Comparison of ENCODE assay signal across 24 cellular contexts in the genomic region with DNA sequence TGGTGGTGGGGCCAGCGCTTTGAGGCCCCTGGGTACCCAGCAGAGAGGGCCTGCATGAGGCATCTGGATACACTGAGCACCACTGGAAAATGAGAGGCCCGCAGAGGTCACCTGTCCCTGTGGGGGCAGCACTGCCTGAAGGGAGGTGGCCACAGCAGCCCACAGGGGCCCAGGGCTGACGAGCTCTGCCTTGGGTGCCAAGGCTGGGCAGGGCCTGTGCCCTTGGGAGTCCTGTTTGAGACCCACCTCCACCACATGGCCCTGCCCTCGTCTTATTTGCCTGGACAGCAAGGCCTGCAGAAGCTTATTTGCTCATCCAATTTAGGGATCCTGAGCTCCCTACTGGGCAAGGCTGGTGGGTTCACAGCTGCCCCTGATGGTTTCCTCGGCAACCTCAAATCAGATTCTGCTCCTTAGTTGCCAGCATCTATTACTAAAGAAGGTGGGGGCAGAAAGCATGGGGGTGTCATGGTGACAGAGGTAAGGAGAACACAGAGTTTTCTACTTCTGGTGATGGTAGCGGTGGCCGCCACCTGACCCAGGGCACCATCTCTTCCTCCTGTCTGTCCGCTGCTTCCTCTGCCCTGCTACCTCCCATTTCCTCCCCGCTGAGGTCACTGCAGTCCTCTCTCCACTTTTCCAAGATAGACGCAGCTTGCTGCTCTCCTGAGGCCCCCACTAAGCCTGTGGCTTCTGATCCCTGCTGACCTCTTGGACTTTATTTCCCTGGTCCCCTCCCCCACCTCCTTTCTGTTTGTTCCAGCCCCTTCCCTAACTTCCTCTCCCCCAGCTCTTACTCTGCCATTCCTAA.
"Had no signal": no experiment of that assay in that cellular context is flagged by ENCODE, and none has a peak within 500 bp of the region (broad histone marks: within the 10 kb centered on the region; RNA-seq: fewer than 3 reads in every experiment).

No MANE protein-coding gene starts in this region.

- H3K9me3 Mint-ChIP-seq: activated T-helper 1 cell treated with anti-CD3 and anti-CD28 coated beads, Interleukin-12 subunit alpha, Interleukin-12 subunit beta, Interleukin-2, Interleukin-4 antibody, amounts not matched to agents 30 ng/mL and 10 ng/mL and 1 ng/mL, durations not matched to agents 14 hours and 24 hours and 36 hours; stimulated activated naive CD8-positive, alpha-beta T cell treated with anti-CD3 and anti-CD28 coated beads, Interleukin-15, Interleukin-2, amounts not matched to agents 100 ng/mL and 50 ng/mL, for 24 hours; T-cell; T-helper 2 cell treated with Interferon-gamma antibody and Interleukin-4, amounts not matched to agents 5 μg/mL and 100 μg/mL, for 36 hours had no signal

- H3K27ac Mint-ChIP-seq: activated CD8-positive, alpha-beta T cell treated with anti-CD3 and anti-CD28 coated beads, Interleukin-2, amount 10 ng/mL, durations not matched to agents 7 days and 5 days; activated T-helper 1 cell treated with anti-CD3 and anti-CD28 coated beads, Interleukin-12 subunit alpha, Interleukin-12 subunit beta, Interleukin-2, Interleukin-4 antibody, amounts not matched to agents 30 ng/mL and 10 ng/mL and 1 ng/mL, durations not matched to agents 14 hours and 24 hours and 36 hours; progenitor cell of endocrine pancreas; stimulated activated naive CD8-positive, alpha-beta T cell treated with anti-CD3 and anti-CD28 coated beads, Interleukin-15, Interleukin-2, amounts not matched to agents 100 ng/mL and 50 ng/mL, for 24 hours; T-cell; T-helper 2 cell treated with Interferon-gamma antibody and Interleukin-4, amounts not matched to agents 5 μg/mL and 100 μg/mL, for 36 hours had no signal

- H3K4me3 Mint-ChIP-seq: activated CD8-positive, alpha-beta T cell treated with anti-CD3 and anti-CD28 coated beads, Interleukin-2, amount 10 ng/mL, durations not matched to agents 7 days and 5 days; activated T-helper 1 cell treated with anti-CD3 and anti-CD28 coated beads, Interleukin-12 subunit alpha, Interleukin-12 subunit beta, Interleukin-2, Interleukin-4 antibody, amounts not matched to agents 30 ng/mL and 10 ng/mL and 1 ng/mL, durations not matched to agents 14 hours and 24 hours and 36 hours; stimulated activated naive CD8-positive, alpha-beta T cell treated with anti-CD3 and anti-CD28 coated beads, Interleukin-15, Interleukin-2, amounts not matched to agents 100 ng/mL and 50 ng/mL, for 24 hours; T-cell; T-helper 2 cell treated with Interferon-gamma antibody and Interleukin-4, amounts not matched to agents 5 μg/mL and 100 μg/mL, for 36 hours had no signal

- FAIRE-seq: TTC549 had no signal

- H3K36me3 Mint-ChIP-seq: T-cell had no signal

- DNase-seq: activated CD4-positive, alpha-beta T cell treated with anti-CD3 and anti-CD28 coated beads for 1 hour; activated CD4-positive, alpha-beta T cell treated with anti-CD3 and anti-CD28 coated beads, Interleukin-2, amount 50 U/mL, for 1 hour; activated CD8-positive, alpha-beta T cell treated with anti-CD3 and anti-CD28 coated beads, Interleukin-2, amount 10 ng/mL, durations not matched to agents 7 days and 5 days; activated gamma-delta T cell; activated naive CD4-positive, alpha-beta T cell treated with anti-CD3 and anti-CD28 coated beads, Interleukin-2, amount 50 U/mL, for 16 hours; anterior cingulate cortex; body of pancreas; cortex of kidney; effector CD8-positive, alpha-beta T cell; gastrocnemius medialis; hippocampal formation; mesenchymal stem cell; retina; stimulated activated CD4-positive, alpha-beta T cell treated with anti-CD3 and anti-CD28 coated beads, Interleukin-4, amount 100 ng/mL, for 24 hours; substantia nigra; T-cell; upper lobe of right lung; WERI-Rb-1 had no signal

- ATAC-seq: activated CD8-positive, alpha-beta T cell treated with anti-CD3 and anti-CD28 coated beads, Interleukin-2, amount 10 ng/mL, durations not matched to agents 7 days and 5 days; body of pancreas; gastrocnemius medialis; mucosa of descending colon; T-cell; upper lobe of right lung had no signal
